ENCODE assay signal across 1 cellular context in genomic region chr16:74700206-74701040, GRCh38.
TF ChIP-seq lines count a peak whose summit lies in the region.

TSS of gene MLKL (minus strand) at chr16:74700862. CDS start at chr16:74695757, 5,105 bp downstream.

TF ChIP-seq in HepG2, 621 proteins besides CTCF, POLR2A, EP300 and RAD21 (continued from another document and continues in another):
- TF ChIP-seq ZNF556 (CRISPR knock-in tag; IDR thresholded peaks at IDR 0.05; ENCODE audit: borderline replicate concordance) (0 out of 2 replicates have a peak, but pooled peaks have one; percentile 19), PHF5A (CRISPR knock-in tag; IDR thresholded peaks at IDR 0.05; ENCODE audit: low read depth, unreplicated experiment) (no peak), ZNF552 (CRISPR knock-in tag; IDR thresholded peaks at IDR 0.05; ENCODE audit: borderline replicate concordance) (peak; percentile 89; the same call in 1 of the 2 replicates), ZNF121 (CRISPR knock-in tag; IDR thresholded peaks at IDR 0.05) (no peak; the same call in 1 of the 2 replicates), ZNF276 (CRISPR knock-in tag; IDR thresholded peaks at IDR 0.05; ENCODE audit: low read depth) (no peak; the same call in 1 of the 2 replicates), BCL6 (CRISPR knock-in tag; IDR thresholded peaks at IDR 0.05) (peak; percentile 90), CAMTA2 (CRISPR knock-in tag; IDR thresholded peaks at IDR 0.05; ENCODE audit: borderline replicate concordance) (0 out of 2 replicates have a peak, but pooled peaks have one; percentile 66), DMTF1 (CRISPR knock-in tag; IDR thresholded peaks at IDR 0.05) (no peak), ZNF570 (CRISPR knock-in tag; IDR thresholded peaks at IDR 0.05; ENCODE audit: borderline replicate concordance) (no peak), TRIM24 (CRISPR knock-in tag; IDR thresholded peaks at IDR 0.05) (no peak), ZNF879 (CRISPR knock-in tag; IDR thresholded peaks at IDR 0.05) (0 out of 2 replicates have a peak, but pooled peaks have one; percentile 83), ZNF17 (CRISPR knock-in tag; IDR thresholded peaks at IDR 0.05) (no peak), ELF4 (CRISPR knock-in tag; IDR thresholded peaks at IDR 0.05; ENCODE audit: borderline replicate concordance) (peak; percentile 84; the same call in 1 of the 2 replicates), MYC (CRISPR knock-in tag; IDR thresholded peaks at IDR 0.05; ENCODE audit: borderline replicate concordance) (peak; percentile 99), ZBTB7A (CRISPR knock-in tag; IDR thresholded peaks at IDR 0.05) (no peak; the same call in 1 of the 2 replicates), BRF2 (CRISPR knock-in tag; IDR thresholded peaks at IDR 0.05) (no peak), LBX2 (CRISPR knock-in tag; IDR thresholded peaks at IDR 0.05; ENCODE audit: borderline replicate concordance) (no peak), GRHL1 (CRISPR knock-in tag; conservative IDR thresholded peaks at IDR 0.05) (no peak), IKZF5 (CRISPR knock-in tag; IDR thresholded peaks at IDR 0.05) (peak; percentile 70), BRCA1 (CRISPR knock-in tag; IDR thresholded peaks at IDR 0.05) (no peak), ZNF414 (CRISPR knock-in tag; IDR thresholded peaks at IDR 0.05) (peak; percentile 64; the same call in 1 of the 2 replicates), DRAP1 (CRISPR knock-in tag; IDR thresholded peaks at IDR 0.05) (peak; percentile 36; the same call in 1 of the 2 replicates), FOXO4 (CRISPR knock-in tag; conservative IDR thresholded peaks at IDR 0.05) (0 out of 2 replicates have a peak, but pooled peaks have one; percentile 96), MXD4 (CRISPR knock-in tag; IDR thresholded peaks at IDR 0.05) (peak; percentile 96), ETV5 (CRISPR knock-in tag; IDR thresholded peaks at IDR 0.05; ENCODE audit: borderline replicate concordance) (peak; percentile 36; the same call in 1 of the 2 replicates), ZNF550 (CRISPR knock-in tag; IDR thresholded peaks at IDR 0.05; ENCODE audit: borderline replicate concordance) (peak; percentile 96), NAIF1 (CRISPR knock-in tag; IDR thresholded peaks at IDR 0.05; ENCODE audit: borderline replicate concordance) (no peak), MAX (IDR thresholded peaks at IDR 0.05) (peak; percentile 96), ADNP (CRISPR knock-in tag; IDR thresholded peaks at IDR 0.05) (no peak), ZNF567 (CRISPR knock-in tag; IDR thresholded peaks at IDR 0.05; ENCODE audit: borderline replicate concordance) (peak; percentile 89; the same call in 1 of the 2 replicates), ATF3 (CRISPR knock-in tag; IDR thresholded peaks at IDR 0.05) (peak; percentile 52), PAF1 (CRISPR knock-in tag; IDR thresholded peaks at IDR 0.05) (no peak), ZNF34 (CRISPR knock-in tag; IDR thresholded peaks at IDR 0.05; ENCODE audit: borderline replicate concordance) (peak; percentile 94), ZNF451 (CRISPR knock-in tag; IDR thresholded peaks at IDR 0.05) (peak; percentile 40; the same call in 1 of the 2 replicates), ZNF589 (CRISPR knock-in tag; conservative IDR thresholded peaks at IDR 0.05) (no peak; the same call in 1 of the 2 replicates), CBX2 (IDR thresholded peaks at IDR 0.05; ENCODE audit: low read depth, low read length) (no peak), CBX2 (CRISPR knock-in tag; IDR thresholded peaks at IDR 0.05; ENCODE audit: low read depth) (no peak), TBX2 (CRISPR knock-in tag; IDR thresholded peaks at IDR 0.05; ENCODE audit: borderline replicate concordance) (peak; percentile 72; the same call in 1 of the 2 replicates), ZFY (CRISPR knock-in tag; IDR thresholded peaks at IDR 0.05) (peak; percentile 83), KDM4B (CRISPR knock-in tag; IDR thresholded peaks at IDR 0.05) (peak; percentile 93), TAF1 (CRISPR knock-in tag; IDR thresholded peaks at IDR 0.05) (peak; percentile 94), SP4 (CRISPR knock-in tag; IDR thresholded peaks at IDR 0.05) (0 out of 2 replicates have a peak, but pooled peaks have one; percentile 36), SMAD3 (CRISPR knock-in tag; IDR thresholded peaks at IDR 0.05) (peak; percentile 75), MTF2 (CRISPR knock-in tag; IDR thresholded peaks at IDR 0.05; ENCODE audit: borderline replicate concordance) (peak; percentile 90; the same call in 1 of the 2 replicates), MIER3 (CRISPR knock-in tag; IDR thresholded peaks at IDR 0.05; ENCODE audit: borderline replicate concordance) (no peak), ZNF792 (CRISPR knock-in tag; IDR thresholded peaks at IDR 0.05) (peak; percentile 72; the same call in 1 of the 2 replicates), PRDM15 (CRISPR knock-in tag; IDR thresholded peaks at IDR 0.05) (peak; percentile 73), BORCS8-MEF2B (CRISPR knock-in tag; IDR thresholded peaks at IDR 0.05) (peak; percentile 93), FOXJ3 (CRISPR knock-in tag; IDR thresholded peaks at IDR 0.05; ENCODE audit: borderline replicate concordance) (no peak), KDM5B (CRISPR knock-in tag; IDR thresholded peaks at IDR 0.05; ENCODE audit: borderline replicate concordance) (peak; percentile 97)
